In genomic region chr13:99986751-99987150, GRCh38 we compare ENCODE assay signal across 17 cellular contexts. TPM values are rescaled to one million over a fixed set of nuclear protein-coding genes. Genes with fewer than 3 reads are reported as not detected.
DNase-seq lines count a peak whose midpoint lies in the region; ATAC-seq and TF ChIP-seq lines count a peak whose summit lies in the region.
"Had no signal": no experiment of that assay in that cellular context is flagged by ENCODE, and none has a peak within 500 bp of the region (broad histone marks: within the 10 kb centered on the region; RNA-seq: fewer than 3 reads in every experiment).

No MANE protein-coding gene starts in this region.

- H3K79me2 ChIP-seq in neural progenitor cell (ENCODE audit: low read depth) = peaks cover 85% of the 10 kb centered on the region

- H3K27me3 ChIP-seq in MG63 = no peaks in the 10 kb centered on the region
- H3K27me3 ChIP-seq in neural progenitor cell = peaks cover 44% of the 10 kb centered on the region
- H3K27me3 ChIP-seq in colonic mucosa = peaks cover 97% of the 10 kb centered on the region

- H3K27ac Mint-ChIP-seq in neural progenitor cell (peak overlapping the region; percentile 92), T-cell (no peak overlapping the region), CD14-positive monocyte (no peak overlapping the region)
- H3K27ac Mint-ChIP-seq: activated naive CD8-positive, alpha-beta T cell treated with anti-CD3 and anti-CD28 coated beads for 36 hours had no signal

- peaks cover 46% of the 10 kb centered on the region for H3K36me3 ChIP-seq in MG63
- H3K36me3 ChIP-seq in neural progenitor cell = peaks cover 35% of the 10 kb centered on the region
- no peaks in the 10 kb centered on the region for H3K36me3 ChIP-seq in colonic mucosa

- TF ChIP-seq CTCF in neural progenitor cell (IDR thresholded peaks at IDR 0.05) (no peak), colonic mucosa (IDR thresholded peaks at IDR 0.05) (no peak), CD14-positive monocyte (IDR thresholded peaks at IDR 0.05) (no peak)

- peak overlapping the region; percentile 44 for H3K4me3 ChIP-seq in MG63
- H3K4me3 ChIP-seq in neural progenitor cell = peak overlapping the region; percentile 67
- H3K4me3 ChIP-seq in colonic mucosa = no peak overlapping the region

- ATAC-seq in T-cell (replicated peaks in 1 of 4) = no peak
- ATAC-seq: left lobe of liver; sciatic nerve; stimulated activated naive B cell treated with anti-CD40 and anti-IgM and Interleukin-4, amounts not matched to agents 10 μg/mL and 1 μg/mL and 100 μg/mL, for 72 hours had no signal

- no peak overlapping the region for H2AFZ ChIP-seq in neural progenitor cell (replicated peaks)

- DNase-seq in NCI-H187 (lab: John Stamatoyannopoulos, UW) (peak; percentile 33 to 44), NCI-H187 treated with DMSO at 0.1 percent for 48 hours (lab: John Stamatoyannopoulos, UW) (no peak), MG63 (peak; percentile 51), cerebellar cortex (ENCODE audit: low spot score) (peak; percentile 78), neural progenitor cell (ENCODE audit: low spot score) (peak; percentile 53), T-cell (no peak), colonic mucosa (no peak), CD14-positive monocyte (ENCODE audit: low spot score) (no peak)
- DNase-seq: activated CD4-positive, CD25-positive, alpha-beta regulatory T cell; activated naive CD8-positive, alpha-beta T cell treated with anti-CD3 and anti-CD28 coated beads for 36 hours; erythroblast; head of caudate nucleus; KBM-7; naive B cell; stimulated activated naive B cell treated with anti-CD40 and anti-IgM and Interleukin-4, amounts not matched to agents 10 μg/mL and 1 μg/mL and 100 μg/mL, for 72 hours had no signal

- peaks cover 46% of the 10 kb centered on the region for H3K4me1 ChIP-seq in neural progenitor cell
- H3K4me1 ChIP-seq in colonic mucosa = peaks cover 11% of the 10 kb centered on the region

- H3K36me3 Mint-ChIP-seq in neural progenitor cell = peaks cover 50% of the 10 kb centered on the region
- peaks cover 5% of the 10 kb centered on the region for H3K36me3 Mint-ChIP-seq in T-cell
- peaks cover 5 to 9% of the 10 kb centered on the region in 2 donors for H3K36me3 Mint-ChIP-seq in CD14-positive monocyte
- H3K36me3 Mint-ChIP-seq: activated naive CD8-positive, alpha-beta T cell treated with anti-CD3 and anti-CD28 coated beads for 36 hours had no signal

- H3K9ac ChIP-seq in neural progenitor cell (no peak overlapping the region), colonic mucosa (ENCODE audit: low read depth in 2 of 2, low read length in 2 of 2) (no peak overlapping the region)

- peak overlapping the region; percentile 98 for H3K4me2 ChIP-seq in neural progenitor cell

- H3K4me3 Mint-ChIP-seq in neural progenitor cell (peak overlapping the region; percentile 98), T-cell (no peak overlapping the region), CD14-positive monocyte (peak overlapping the region in 1 of 2 donors; percentile 79)
- H3K4me3 Mint-ChIP-seq: activated naive CD8-positive, alpha-beta T cell treated with anti-CD3 and anti-CD28 coated beads for 36 hours had no signal

- H3K27me3 Mint-ChIP-seq in neural progenitor cell (ENCODE audit: insufficient read depth, low read depth) = peaks cover 44% of the 10 kb centered on the region
- peaks cover 54 to 81% of the 10 kb centered on the region in 2 donors for H3K27me3 Mint-ChIP-seq in T-cell
- peaks cover 87 to 96% (median 89%) of the 10 kb centered on the region in 3 donors for H3K27me3 Mint-ChIP-seq in CD14-positive monocyte (ENCODE audit: low read depth in 3 of 3)

- H3K9me3 ChIP-seq in MG63 (no peaks in the 10 kb centered on the region), neural progenitor cell (ENCODE audit: low read depth) (no peaks in the 10 kb centered on the region), colonic mucosa (no peaks in the 10 kb centered on the region)

- POLR2A ChIA-PET in T-cell (lab: Charles Lee) = interaction anchor here (0.6 kb wide), 2 partner anchors 12 to 35 kb away, joined by 3 to 8 read pairs; no protein-coding TSS in a partner anchor

- peaks cover 95% of the 10 kb centered on the region for H3F3A ChIP-seq in neural progenitor cell (ENCODE audit: low read depth)

- CTCF ChIA-PET in T-cell (lab: Charles Lee) = interaction anchor here (0.6 to 0.7 kb wide), 2 partner anchors 458 to 603 kb away, joined by 3 read pairs; no protein-coding TSS in a partner anchor

- H3K27ac ChIP-seq in neural progenitor cell (peak overlapping the region; percentile 49), colonic mucosa (no peak overlapping the region)

- intact Hi-C loops in colonic mucosa (cut with DNase I) (no loop called here), CD14-positive monocyte (cut with micrococcal nuclease) (no loop called here)

- peaks cover 47% of the 10 kb centered on the region for H3K4me1 Mint-ChIP-seq in neural progenitor cell
- peaks cover 24 to 39% (median 30%) of the 10 kb centered on the region in 3 donors for H3K4me1 Mint-ChIP-seq in T-cell
- H3K4me1 Mint-ChIP-seq in CD14-positive monocyte = peaks cover 36% of the 10 kb centered on the region

- H3K9me3 Mint-ChIP-seq in neural progenitor cell (peaks cover 20% of the 10 kb centered on the region), T-cell (peaks cover 0 to 4% (median 4%) of the 10 kb centered on the region in 3 donors), CD14-positive monocyte (peaks cover 0 to 61% (median 32%) of the 10 kb centered on the region in 7 donors)

- H4K20me1 ChIP-seq in neural progenitor cell (ENCODE audit: low read depth) = peaks cover 96% of the 10 kb centered on the region

RNA-seq across cellular contexts. Expression of gene ZIC2, which starts 5.2 kb away (rescaled TPM):
- 3.7 and 5.2 TPM in 2 replicates for total RNA-seq in MG63 (2014; rRNA removed; shearing (Covaris generic); ENCODE audit: low replicate concordance)
- total RNA-seq in neural progenitor cell (ENCODE audit: low replicate concordance) = 52.4 and 87.3 TPM in 2 replicates
- under 1 TPM in 3 of 5 donors, not detected in 2; 0.10 to 0.88 (median 0.85) TPM for total RNA-seq in T-cell
- under 1 TPM; 0.11 to 0.82 TPM for total RNA-seq in colonic mucosa
- polyA plus RNA-seq in CD14-positive monocyte = not detected
- total RNA-seq: activated naive CD8-positive, alpha-beta T cell treated with anti-CD3 and anti-CD28 coated beads for 36 hours; sciatic nerve had no signal

RNA-seq across cellular contexts. Expression of gene ZIC5, which starts 15.2 kb away (rescaled TPM):
- total RNA-seq in MG63 (2014; rRNA removed; shearing (Covaris generic); ENCODE audit: low replicate concordance) = 1.8 and 2.9 TPM in 2 replicates
- 29.0 and 35.7 TPM in 2 replicates for total RNA-seq in neural progenitor cell (ENCODE audit: low replicate concordance)
- total RNA-seq in T-cell = under 1 TPM in 3 of 5 donors, not detected in 2; 0.07 to 0.09 (median 0.09) TPM
- total RNA-seq in colonic mucosa = under 1 TPM in 1 of 2 donors, not detected in 1; 0.10 TPM
- polyA plus RNA-seq in CD14-positive monocyte = not detected
- total RNA-seq: activated naive CD8-positive, alpha-beta T cell treated with anti-CD3 and anti-CD28 coated beads for 36 hours; left lobe of liver; sciatic nerve had no signal

Comparison
In these comparisons a context has a peak if more than half of its experiments do, and no peak if none do; other contexts are left out.
1. DNase-seq: peak in NCI-H187 (2 of 2), MG63 (single experiment), cerebellar cortex (single experiment) and neural progenitor cell (single experiment); none in NCI-H187 treated with DMSO at 0.1 percent for 48 hours (single experiment), T-cell (0 of 34), colonic mucosa (single experiment) and CD14-positive monocyte (single experiment).